Comparison of ENCODE assay signal across 8 cellular contexts in genomic region chr10:119686465-119687191, GRCh38. TPM values are rescaled to one million over a fixed set of nuclear protein-coding genes. Genes with fewer than 3 reads are reported as not detected.
DNase-seq lines count a peak whose midpoint lies in the region; ATAC-seq and TF ChIP-seq lines count a peak whose summit lies in the region.

No MANE protein-coding gene starts in this region.

- H3K4me1 ChIP-seq in suprapubic skin: peaks cover 24% of the 10 kb centered on the region

- no peak overlapping the region for H3K4me3 ChIP-seq in Jurkat, Clone E6-1 (ENCODE audit: low read length)
- H3K4me3 ChIP-seq in suprapubic skin: peak overlapping the region; percentile 25

- H3K9me3 ChIP-seq in suprapubic skin: no peaks in the 10 kb centered on the region

- no peaks in the 10 kb centered on the region for H3K36me3 Mint-ChIP-seq in activated naive CD4-positive, alpha-beta T cell treated with anti-CD3 and anti-CD28 coated beads, Interleukin-2, amount 50 U/mL, for 72 hours
- H3K36me3 Mint-ChIP-seq in glutamatergic neuron (ENCODE audit: unreplicated experiment): no peaks in the 10 kb centered on the region

- no peaks in the 10 kb centered on the region for H3K27me3 ChIP-seq in suprapubic skin

- TF ChIP-seq CTCF in glutamatergic neuron (IDR thresholded peaks at IDR 0.05; ENCODE audit: partially characterized antibody, unreplicated experiment) (peak; percentile 99), omental fat pad (IDR thresholded peaks at IDR 0.05) (peak in 2 of 3 donors; percentile 89 to 90), suprapubic skin (IDR thresholded peaks at IDR 0.05) (peak; percentile 87 to 91)

- DNase-seq in D341Med (ENCODE audit: low spot score) (peak; percentile 79), SKM-1 (lab: John Stamatoyannopoulos, UW; ENCODE audit: unreplicated experiment) (peak; percentile 48), glutamatergic neuron (peak; percentile 83), omental fat pad (ENCODE audit: low spot score) (no peak), suprapubic skin (ENCODE audit: low spot score in 2 of 2) (peak in 1 of 2 donors; percentile 84)
- DNase-seq in Jurkat, Clone E6-1 (ENCODE audit: low read depth, low spot score): peak; percentile 57
- peak; percentile 83 to 86 for DNase-seq in activated naive CD4-positive, alpha-beta T cell treated with anti-CD3 and anti-CD28 coated beads, Interleukin-2, amount 50 U/mL, for 72 hours (ENCODE audit: low spot score in 2 of 2)

- no peak for TF ChIP-seq POLR2A in suprapubic skin (IDR thresholded peaks at IDR 0.05)

- peak overlapping the region; percentile 69 for H3K27ac ChIP-seq in suprapubic skin

- no peaks in the 10 kb centered on the region for H3K36me3 ChIP-seq in suprapubic skin

- WGBS in suprapubic skin: 20% methylated on average over 22 of the region's 24 CpGs

- H3K27ac Mint-ChIP-seq in activated naive CD4-positive, alpha-beta T cell treated with anti-CD3 and anti-CD28 coated beads, Interleukin-2, amount 50 U/mL, for 72 hours: peak overlapping the region; percentile 90 to 93
- peak overlapping the region; percentile 67 for H3K27ac Mint-ChIP-seq in glutamatergic neuron (ENCODE audit: unreplicated experiment)

- no peaks in the 10 kb centered on the region for H3K9me3 Mint-ChIP-seq in activated naive CD4-positive, alpha-beta T cell treated with anti-CD3 and anti-CD28 coated beads, Interleukin-2, amount 50 U/mL, for 72 hours
- peaks cover 7% of the 10 kb centered on the region for H3K9me3 Mint-ChIP-seq in glutamatergic neuron (ENCODE audit: unreplicated experiment)

- no peak for TF ChIP-seq EP300 in suprapubic skin (IDR thresholded peaks at IDR 0.05)

- H3K27me3 Mint-ChIP-seq in glutamatergic neuron (ENCODE audit: unreplicated experiment): peaks cover 4% of the 10 kb centered on the region

- H3K4me1 Mint-ChIP-seq in glutamatergic neuron (ENCODE audit: low read depth, unreplicated experiment): peaks cover 31% of the 10 kb centered on the region

- peak overlapping the region; percentile 83 for H3K4me3 Mint-ChIP-seq in glutamatergic neuron (ENCODE audit: unreplicated experiment)

- ATAC-seq in GM21528 (IDR thresholded peaks at IDR 0.05; ENCODE audit: low FRiP score, unreplicated experiment) (peak; percentile 81), omental fat pad (ENCODE audit: low FRiP score) (peak; percentile 95)
- peak; percentile 85 to 96 for ATAC-seq in activated naive CD4-positive, alpha-beta T cell treated with anti-CD3 and anti-CD28 coated beads, Interleukin-2, amount 50 U/mL, for 72 hours

RNA-seq across cellular contexts. Expression of gene BAG3, which starts 35.4 kb away (rescaled TPM):
- 31.2 TPM for polyA plus RNA-seq in Jurkat, Clone E6-1 (2012; ENCODE audit: insufficient read depth, insufficient read length)
- total RNA-seq in activated naive CD4-positive, alpha-beta T cell treated with anti-CD3 and anti-CD28 coated beads, Interleukin-2, amount 50 U/mL, for 72 hours: 10 to 100 TPM; 25.5 to 31.9 TPM
- total RNA-seq in glutamatergic neuron (ENCODE audit: unreplicated experiment) (15.7 TPM), omental fat pad (10 to 100 TPM; 16.1 to 98.0 (median 58.8) TPM), suprapubic skin (10 to 100 TPM; 75.0 to 86.4 (median 78.0) TPM)

RNA-seq across cellular contexts. Expression of gene INPP5F, which starts 39.2 kb away (rescaled TPM):
- polyA plus RNA-seq in Jurkat, Clone E6-1 (2012; ENCODE audit: insufficient read depth, insufficient read length): 9.1 TPM
- total RNA-seq in activated naive CD4-positive, alpha-beta T cell treated with anti-CD3 and anti-CD28 coated beads, Interleukin-2, amount 50 U/mL, for 72 hours: 10 to 100 TPM; 23.0 to 27.3 TPM
- total RNA-seq in glutamatergic neuron (ENCODE audit: unreplicated experiment) (186 TPM), omental fat pad (10 to 100 TPM in 3 of 4 donors, 1 to 10 TPM in 1; 7.8 to 19.8 (median 12.3) TPM), suprapubic skin (10 to 100 TPM; 16.1 to 38.6 (median 19.3) TPM)
